ENCODE assay signal across 8 cellular contexts in genomic region chr9:94165592-94166236, GRCh38.
DNase-seq lines count a peak whose midpoint lies in the region; ATAC-seq, FAIRE-seq and TF ChIP-seq lines count a peak whose summit lies in the region.

No MANE protein-coding gene starts in this region.

- peaks cover 34% of the 10 kb centered on the region for H3K4me1 Mint-ChIP-seq in HFFc6 (ENCODE audit: low read depth)
- peaks cover 48% of the 10 kb centered on the region for H3K4me1 Mint-ChIP-seq in activated naive CD4-positive, alpha-beta T cell treated with anti-CD3 and anti-CD28 coated beads, Interleukin-2, amount 10 ng/mL, durations not matched to agents 7 days and 5 days

- H3K27ac ChIP-seq in gastroesophageal sphincter, result peak overlapping the region; percentile 90 to 100 (median 100)
- peak overlapping the region; percentile 98 for H3K27ac ChIP-seq in neutrophil
- peak overlapping the region; percentile 95 for H3K27ac ChIP-seq in substantia nigra (ENCODE audit: low read depth, low read length, poor library complexity, severe bottlenecking)

- CTCF ChIA-PET in activated naive CD4-positive, alpha-beta T cell treated with anti-CD3 and anti-CD28 coated beads, Interleukin-2, amount 10 ng/mL, durations not matched to agents 7 days and 5 days (lab: Charles Lee), result no interaction called here

- TF ChIP-seq EP300 in gastroesophageal sphincter (IDR thresholded peaks at IDR 0.05), result no peak

- in situ Hi-C loops in SK-MEL-5 (cut with HindIII; ENCODE audit: low pct_unique_long_range_greater_than_20kb, low sequenced_read_pairs), result no loop called here

- peak; percentile 94 for FAIRE-seq in G401.6 (lab: Jason Lieb, UNC)

- no peaks in the 10 kb centered on the region for H3K9me3 Mint-ChIP-seq in HFFc6
- no peaks in the 10 kb centered on the region for H3K9me3 Mint-ChIP-seq in activated naive CD4-positive, alpha-beta T cell treated with anti-CD3 and anti-CD28 coated beads, Interleukin-2, amount 10 ng/mL, durations not matched to agents 7 days and 5 days

- TF ChIP-seq POLR2A in gastroesophageal sphincter (IDR thresholded peaks at IDR 0.05), result no peak

- H3K9me3 ChIP-seq in gastroesophageal sphincter, result no peaks in the 10 kb centered on the region
- H3K9me3 ChIP-seq in neutrophil, result no peaks in the 10 kb centered on the region

- no peaks in the 10 kb centered on the region for H3K36me3 ChIP-seq in gastroesophageal sphincter
- H3K36me3 ChIP-seq in neutrophil, result no peaks in the 10 kb centered on the region

- TF ChIP-seq CTCF in HFFc6 (IDR thresholded peaks at IDR 0.05), result no peak
- peak in 1 of 4 experiments; percentile 15 for TF ChIP-seq CTCF in gastroesophageal sphincter (IDR thresholded peaks at IDR 0.05)
- peak; percentile 71 for TF ChIP-seq CTCF in neutrophil (IDR thresholded peaks at IDR 0.05)

- no peaks in the 10 kb centered on the region for H3K27me3 ChIP-seq in gastroesophageal sphincter
- no peaks in the 10 kb centered on the region for H3K27me3 ChIP-seq in neutrophil

- peak overlapping the region; percentile 72 for H3K4me3 Mint-ChIP-seq in HFFc6
- H3K4me3 Mint-ChIP-seq in activated naive CD4-positive, alpha-beta T cell treated with anti-CD3 and anti-CD28 coated beads, Interleukin-2, amount 10 ng/mL, durations not matched to agents 7 days and 5 days, result peak overlapping the region; percentile 69

- ATAC-seq in gastroesophageal sphincter, result peak; percentile 95

- H3K36me3 Mint-ChIP-seq in HFFc6 (ENCODE audit: low read depth), result peaks cover 15% of the 10 kb centered on the region
- peaks cover 18% of the 10 kb centered on the region for H3K36me3 Mint-ChIP-seq in activated naive CD4-positive, alpha-beta T cell treated with anti-CD3 and anti-CD28 coated beads, Interleukin-2, amount 10 ng/mL, durations not matched to agents 7 days and 5 days

- H3K4me1 ChIP-seq in gastroesophageal sphincter (peaks cover 0 to 45% (median 10%) of the 10 kb centered on the region in 3 donors), neutrophil (ENCODE audit: control insufficient read depth in 1 of 2, insufficient read depth in 1 of 2, low read depth in 1 of 2, low read length in 1 of 2) (peaks cover 23 to 41% of the 10 kb centered on the region in 2 experiments)

- peaks cover 4% of the 10 kb centered on the region for H3K27me3 Mint-ChIP-seq in HFFc6 (ENCODE audit: insufficient read depth)
- peaks cover 12% of the 10 kb centered on the region for H3K27me3 Mint-ChIP-seq in activated naive CD4-positive, alpha-beta T cell treated with anti-CD3 and anti-CD28 coated beads, Interleukin-2, amount 10 ng/mL, durations not matched to agents 7 days and 5 days

- DNase-seq in HFFc6, result peak; percentile 98
- DNase-seq in NAMALWA (ENCODE audit: low spot score), result peak; percentile 98
- peak; percentile 98 for DNase-seq in SK-MEL-5 (ENCODE audit: low read depth, low spot score)
- DNase-seq in activated naive CD4-positive, alpha-beta T cell treated with anti-CD3 and anti-CD28 coated beads, Interleukin-2, amount 10 ng/mL, durations not matched to agents 7 days and 5 days, result peak; percentile 98
- DNase-seq in substantia nigra (lab: John Stamatoyannopoulos, UW), result peak; percentile 80 to 99 (median 98)

- WGBS in gastroesophageal sphincter (ENCODE audit: low coverage in 1 of 2), 2 donors, result 22 to 23% methylated on average over 3 to 15 of the region's 50 CpGs

- H3K27ac Mint-ChIP-seq in HFFc6, result peak overlapping the region; percentile 77
- peak overlapping the region; percentile 89 for H3K27ac Mint-ChIP-seq in activated naive CD4-positive, alpha-beta T cell treated with anti-CD3 and anti-CD28 coated beads, Interleukin-2, amount 10 ng/mL, durations not matched to agents 7 days and 5 days

- H3K4me3 ChIP-seq in gastroesophageal sphincter, result peak overlapping the region; percentile 61 to 93
- H3K4me3 ChIP-seq in neutrophil (ENCODE audit: low read depth in 1 of 2, low read length in 1 of 2), result peak overlapping the region; percentile 86 to 92

Comparison
In these comparisons a context has a peak if more than half of its experiments do, and no peak if none do; other contexts are left out.
1. Peak in every context shown above with its lines: DNase-seq, ATAC-seq, H3K4me3 ChIP-seq and H3K27ac ChIP-seq.